In the genomic region with DNA sequence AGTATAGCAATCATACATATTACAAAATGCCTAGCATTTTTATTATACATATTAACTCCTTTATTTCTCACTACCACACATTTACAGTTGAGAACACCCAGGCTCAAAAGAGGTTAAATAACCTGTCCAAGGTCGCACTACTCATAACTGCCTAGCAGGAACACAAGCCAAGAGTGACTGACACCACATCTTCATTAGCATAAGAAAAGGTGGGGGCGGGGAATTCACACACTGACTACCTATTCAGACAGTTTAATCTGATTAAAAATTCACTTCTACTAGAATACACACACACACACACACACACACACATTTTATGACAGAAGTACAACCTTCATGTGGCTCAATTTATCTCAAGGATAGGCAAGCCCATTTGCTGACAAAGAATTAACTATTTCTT, we compare ENCODE assay signal across 26 cellular contexts.
A peak's percentile ranks its signal among the peaks of the same experiment; 100 is the strongest.
DNase-seq lines count a peak whose midpoint lies in the region; TF ChIP-seq lines count a peak whose summit lies in the region.
"Had no signal": no experiment of that assay in that cellular context is flagged by ENCODE, and none has a peak within 500 bp of the region (broad histone marks: within the 10 kb centered on the region; RNA-seq: fewer than 3 reads in every experiment).

No MANE protein-coding gene starts in this region.

- no peak overlapping the region for H3K27ac Mint-ChIP-seq in CD14-positive monocyte
- H3K27ac Mint-ChIP-seq: CD4-positive, alpha-beta memory T cell; effector memory CD8-positive, alpha-beta T cell had no signal

- intact Hi-C loops in CD14-positive monocyte (cut with micrococcal nuclease) = no loop called here

- H3K9ac ChIP-seq in neural cell (ENCODE audit: low read length) = no peak overlapping the region

- H3K27me3 Mint-ChIP-seq in CD14-positive monocyte (ENCODE audit: low read depth in 3 of 3) = peaks cover 1 to 4% (median 4%) of the 10 kb centered on the region in 3 donors

- TF ChIP-seq EP300 in neural cell (conservative IDR thresholded peaks at IDR 0.05; ENCODE audit: poor library complexity, severe bottlenecking) = peak; percentile 52

- no peaks in the 10 kb centered on the region for H3K4me1 ChIP-seq in HAP-1
- H3K4me1 ChIP-seq: esophagus muscularis mucosa had no signal

- H3K4me2 ChIP-seq in neural cell (ENCODE audit: low read length) = no peak overlapping the region

- H3K4me1 Mint-ChIP-seq in CD14-positive monocyte = no peaks in the 10 kb centered on the region
- H3K4me1 Mint-ChIP-seq: CD4-positive, alpha-beta memory T cell had no signal

- no peaks in the 10 kb centered on the region for H3K27me3 ChIP-seq in HAP-1 (ENCODE audit: low read depth)
- no peaks in the 10 kb centered on the region for H3K27me3 ChIP-seq in neural cell (ENCODE audit: insufficient read depth, low read depth, low read length)
- H3K27me3 ChIP-seq: esophagus muscularis mucosa, heart right ventricle, sigmoid colon, tibial artery had no signal

- no peak overlapping the region for H2AFZ ChIP-seq in neural cell (ENCODE audit: low read depth, low read length)

- H3K9me2 ChIP-seq in neural cell (ENCODE audit: insufficient read depth, low read length) = no peaks in the 10 kb centered on the region

- H3K9me3 ChIP-seq in HAP-1 (no peaks in the 10 kb centered on the region), neural cell (ENCODE audit: low read length) (no peaks in the 10 kb centered on the region)
- H3K9me3 ChIP-seq: esophagus muscularis mucosa, heart right ventricle, sigmoid colon, tibial artery had no signal

- H3K9me3 Mint-ChIP-seq in CD14-positive monocyte = peaks cover 0 to 6% (median 2%) of the 10 kb centered on the region in 7 donors
- H3K9me3 Mint-ChIP-seq: activated naive CD4-positive, alpha-beta T cell treated with anti-CD3 and anti-CD28 coated beads, Interleukin-2, amount 50 U/mL, for 72 hours; effector memory CD8-positive, alpha-beta T cell had no signal

- no peak overlapping the region for H3K4me3 Mint-ChIP-seq in CD14-positive monocyte
- H3K4me3 Mint-ChIP-seq: CD4-positive, alpha-beta memory T cell; effector memory CD8-positive, alpha-beta T cell had no signal

- no peak for TF ChIP-seq RAD21 in neural cell (conservative IDR thresholded peaks at IDR 0.05)

- H3K79me2 ChIP-seq in neural cell (replicated peaks; ENCODE audit: insufficient read depth, low read length) = no peaks in the 10 kb centered on the region

- TF ChIP-seq CTCF in neural cell (IDR thresholded peaks at IDR 0.05; ENCODE audit: poor library complexity, severe bottlenecking) (no peak), CD14-positive monocyte (IDR thresholded peaks at IDR 0.05) (no peak)

- H3K27ac ChIP-seq in neural cell (ENCODE audit: low read length) = no peak overlapping the region
- H3K27ac ChIP-seq: coronary artery, esophagus muscularis mucosa, heart right ventricle, sigmoid colon, tibial artery, VCaP had no signal

- no peaks in the 10 kb centered on the region for H3K36me3 Mint-ChIP-seq in CD14-positive monocyte
- H3K36me3 Mint-ChIP-seq: activated naive CD4-positive, alpha-beta T cell treated with anti-CD3 and anti-CD28 coated beads, Interleukin-2, amount 50 U/mL, for 72 hours; CD4-positive, alpha-beta memory T cell had no signal

- no peaks in the 10 kb centered on the region for H4K20me1 ChIP-seq in neural cell (ENCODE audit: insufficient read depth)

- peak; percentile 34 for DNase-seq in activated CD4-positive, alpha-beta T cell treated with anti-CD3 and anti-CD28 coated beads for 48 hours
- no peak for DNase-seq in activated CD4-positive, alpha-beta T cell treated with anti-CD3 and anti-CD28 coated beads, Interleukin-2, amount 50 U/mL, for 1 hour
- DNase-seq in HAP-1 (ENCODE audit: low spot score in 2 of 2) (peak; percentile 36 to 83), ecto neural progenitor cell (ENCODE audit: low spot score) (peak; percentile 51), CD14-positive monocyte (ENCODE audit: low spot score) (no peak), NCI-H1417 (lab: John Stamatoyannopoulos, UW) (no peak), NOMO-1 (lab: John Stamatoyannopoulos, UW; ENCODE audit: unreplicated experiment in 2 of 2) (no peak)
- DNase-seq: AML-193; CD4-positive, alpha-beta memory T cell; effector memory CD8-positive, alpha-beta T cell; foreskin melanocyte; heart right ventricle; IMR-90; NCI-H1092 treated with DMSO at 0.1 percent for 48 hours; NCI-H2081 treated with DMSO at 0.1 percent for 48 hours; NCI-H446; SHP77 treated with DMSO at 0.1 percent for 48 hours; sigmoid colon; SW 1271; T-helper 9 cell; tibial artery had no signal

- H3K36me3 ChIP-seq in HAP-1 (replicated peaks) (no peaks in the 10 kb centered on the region), neural cell (ENCODE audit: insufficient read depth, low read length) (no peaks in the 10 kb centered on the region)
- H3K36me3 ChIP-seq: esophagus muscularis mucosa, heart right ventricle, sigmoid colon, tibial artery had no signal

- H3F3A ChIP-seq in neural cell (ENCODE audit: insufficient read depth, low read length, poor library complexity, severe bottlenecking) = no peaks in the 10 kb centered on the region

- in situ Hi-C loops in HAP-1 (cut with MboI; ENCODE audit: low sequenced_read_pairs) = no loop called here

- H3K4me3 ChIP-seq in HAP-1 = no peak overlapping the region
- H3K4me3 ChIP-seq in neural cell (ENCODE audit: low read length) = no peak overlapping the region
- H3K4me3 ChIP-seq: coronary artery, esophagus muscularis mucosa, heart right ventricle, sigmoid colon, tibial artery had no signal

TF ChIP-seq in neural cell, 6 proteins besides CTCF, POLR2A, EP300 and RAD21:
- no peak for TF ChIP-seq REST (IDR thresholded peaks at IDR 0.05; ENCODE audit: borderline replicate concordance)

Comparison
In these comparisons a context has a peak if more than half of its experiments do, and no peak if none do; other contexts are left out.
1. DNase-seq: peak in activated CD4-positive, alpha-beta T cell treated with anti-CD3 and anti-CD28 coated beads for 48 hours (single experiment), HAP-1 (2 of 2) and ecto neural progenitor cell (single experiment); none in activated CD4-positive, alpha-beta T cell treated with anti-CD3 and anti-CD28 coated beads, Interleukin-2, amount 50 U/mL, for 1 hour (single experiment), CD14-positive monocyte (single experiment), NCI-H1417 (0 of 3) and NOMO-1 (0 of 2).